ENCODE assay signal across 19 cellular contexts in the genomic region with DNA sequence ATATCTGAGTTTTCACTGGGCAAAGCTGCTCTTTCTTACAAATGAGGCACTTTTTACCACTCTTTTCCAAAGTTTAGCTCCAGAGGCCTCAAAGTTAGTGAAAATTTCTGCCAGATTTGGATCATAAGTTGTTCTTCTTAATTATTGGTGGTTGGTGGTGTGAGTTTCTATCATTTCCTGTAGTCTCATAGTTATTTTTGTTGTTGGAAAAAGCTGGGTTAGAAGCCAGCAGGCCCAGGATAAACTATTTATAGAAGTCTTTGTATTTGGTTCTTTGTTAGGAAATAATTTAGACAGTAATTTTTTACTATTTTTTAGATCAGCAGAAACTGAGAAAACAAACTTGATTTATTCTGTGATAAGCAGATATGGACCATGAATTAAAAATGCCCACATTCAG. TPM values are rescaled to one million over a fixed set of nuclear protein-coding genes. Genes with fewer than 3 reads are reported as not detected.
DNase-seq lines count a peak whose midpoint lies in the region; ATAC-seq, FAIRE-seq and TF ChIP-seq lines count a peak whose summit lies in the region.
"Had no signal": no experiment of that assay in that cellular context is flagged by ENCODE, and none has a peak within 500 bp of the region (broad histone marks: within the 10 kb centered on the region; RNA-seq: fewer than 3 reads in every experiment).

No MANE protein-coding gene starts in this region.

- H3K27me3 ChIP-seq in heart left ventricle (no peaks in the 10 kb centered on the region), right cardiac atrium (ENCODE audit: control insufficient read depth, insufficient read depth) (no peaks in the 10 kb centered on the region), subcutaneous abdominal adipose tissue (ENCODE audit: control insufficient read depth in 5 of 5, insufficient read depth in 4 of 5, low read length in 5 of 5) (no peaks in the 10 kb centered on the region)
- H3K27me3 ChIP-seq: SJSA1 had no signal

- no peak for ATAC-seq in heart left ventricle
- no peak for ATAC-seq in right cardiac atrium
- ATAC-seq in mucosa of descending colon = no peak

- H3K9ac ChIP-seq in subcutaneous abdominal adipose tissue (ENCODE audit: low read length in 5 of 5) = no peak overlapping the region
- H3K9ac ChIP-seq: KMS-11 had no signal

- DNase-seq in heart left ventricle = no peak
- DNase-seq in right cardiac atrium = no peak
- no peak for DNase-seq in RCC 7860 (ENCODE audit: low spot score)
- peak; percentile 11 for DNase-seq in fibroblast of pulmonary artery (ENCODE audit: low read depth)
- DNase-seq in T1000 (lab: John Stamatoyannopoulos, UW) = no peak
- no peak for DNase-seq in RPMI8226
- DNase-seq in mucosa of descending colon = no peak
- DNase-seq: DMS 273 treated with DMSO at 0.1 percent for 48 hours, DND-41, H7, HFFc6, MV-4-11, NCI-H1694 treated with DMSO at 0.1 percent for 48 hours, NCI-H748 treated with DMSO at 0.1 percent for 48 hours, OCI-M1 had no signal

- intact Hi-C loops in heart left ventricle (cut with DNase I) (loop anchor here in 2 of 10 donors (2.0 to 5.0 kb wide), 2 partner anchors 254 to 428 kb away; no protein-coding TSS in a partner anchor), right cardiac atrium (cut with DNase I) (loop anchor here in 1 of 4 donors (5.0 kb wide), 1 partner anchor 429 kb away; no protein-coding TSS in a partner anchor), mucosa of descending colon (cut with DNase I, micrococcal nuclease) (no loop called here)

- H3K36me3 ChIP-seq in heart left ventricle = peaks cover 0 to 52% (median 27%) of the 10 kb centered on the region in 9 donors
- H3K36me3 ChIP-seq in subcutaneous abdominal adipose tissue (ENCODE audit: control insufficient read depth in 5 of 5, insufficient read depth in 5 of 5, low read length in 5 of 5) = peaks cover 5 to 20% (median 14%) of the 10 kb centered on the region in 5 donors
- no peaks in the 10 kb centered on the region for H3K36me3 ChIP-seq in mucosa of descending colon (ENCODE audit: low read depth)

- peak; percentile 18 for FAIRE-seq in RCC 7860 (lab: Jason Lieb, UNC)

- H3K4me1 ChIP-seq in heart left ventricle (peaks cover 0 to 32% (median 19%) of the 10 kb centered on the region in 12 donors), right cardiac atrium (ENCODE audit: control insufficient read depth, insufficient read depth, low read length) (peaks cover 2% of the 10 kb centered on the region), subcutaneous abdominal adipose tissue (ENCODE audit: control insufficient read depth in 5 of 5, insufficient read depth in 5 of 5, low read length in 5 of 5) (peaks cover 1 to 26% (median 18%) of the 10 kb centered on the region in 5 donors), mucosa of descending colon (ENCODE audit: low read depth) (no peaks in the 10 kb centered on the region)
- H3K4me1 ChIP-seq: SJSA1 had no signal

- TF ChIP-seq CTCF in heart left ventricle (IDR thresholded peaks at IDR 0.05) = no peak
- no peak for TF ChIP-seq CTCF in fibroblast of pulmonary artery (IDR thresholded peaks at IDR 0.05; ENCODE audit: low read length, missing control alignments)
- no peak for TF ChIP-seq CTCF in mucosa of descending colon (IDR thresholded peaks at IDR 0.05)

- H3K27ac ChIP-seq in heart left ventricle (peak overlapping the region in 9 of 12 donors; percentile 3 to 61 (median 33)), right cardiac atrium (ENCODE audit: low read length) (no peak overlapping the region), subcutaneous abdominal adipose tissue (ENCODE audit: low read depth, low read length) (peak overlapping the region; percentile 9)
- H3K27ac ChIP-seq: HL-60, KMS-11, SJSA1 had no signal

- H3K4me3 ChIP-seq in heart left ventricle (no peak overlapping the region), right cardiac atrium (ENCODE audit: low read length) (no peak overlapping the region), fibroblast of pulmonary artery (replicated peaks; ENCODE audit: low read depth, low read length) (no peak overlapping the region), subcutaneous abdominal adipose tissue (ENCODE audit: low read depth in 1 of 5, low read length in 5 of 5) (no peak overlapping the region), mucosa of descending colon (no peak overlapping the region)
- H3K4me3 ChIP-seq: SJSA1 had no signal

- TF ChIP-seq POLR2A in heart left ventricle (IDR thresholded peaks at IDR 0.05) = no peak

- no peaks in the 10 kb centered on the region for H3K9me3 ChIP-seq in heart left ventricle
- H3K9me3 ChIP-seq in right cardiac atrium (ENCODE audit: control insufficient read depth, low read length) = no peaks in the 10 kb centered on the region
- H3K9me3 ChIP-seq in subcutaneous abdominal adipose tissue (ENCODE audit: control insufficient read depth in 5 of 5, low read length in 5 of 5) = no peaks in the 10 kb centered on the region
- no peaks in the 10 kb centered on the region for H3K9me3 ChIP-seq in mucosa of descending colon
- H3K9me3 ChIP-seq: SJSA1 had no signal

RNA-seq across cellular contexts. Expression of a gene that starts 10.6 kb away (rescaled TPM):
- total RNA-seq in heart left ventricle (10 to 100 TPM; 21.0 to 92.0 (median 28.4) TPM), right cardiac atrium (10 to 100 TPM; 19.6 to 28.4 (median 25.6) TPM), mucosa of descending colon (10 to 100 TPM; 11.1 to 23.4 (median 22.0) TPM)
- polyA plus RNA-seq in heart left ventricle (10 to 100 TPM; 48.5 to 78.7 TPM), right cardiac atrium (88.6 TPM)

RNA-seq across cellular contexts. Expression of a gene that starts 44.7 kb away (rescaled TPM):
- total RNA-seq in heart left ventricle (not detected), right cardiac atrium (not detected), mucosa of descending colon (not detected)
- polyA plus RNA-seq in heart left ventricle (not detected), right cardiac atrium (not detected)
- total RNA-seq: SJSA1 had no signal
